Comparison of ENCODE assay signal across 8 cellular contexts in the genomic region with DNA sequence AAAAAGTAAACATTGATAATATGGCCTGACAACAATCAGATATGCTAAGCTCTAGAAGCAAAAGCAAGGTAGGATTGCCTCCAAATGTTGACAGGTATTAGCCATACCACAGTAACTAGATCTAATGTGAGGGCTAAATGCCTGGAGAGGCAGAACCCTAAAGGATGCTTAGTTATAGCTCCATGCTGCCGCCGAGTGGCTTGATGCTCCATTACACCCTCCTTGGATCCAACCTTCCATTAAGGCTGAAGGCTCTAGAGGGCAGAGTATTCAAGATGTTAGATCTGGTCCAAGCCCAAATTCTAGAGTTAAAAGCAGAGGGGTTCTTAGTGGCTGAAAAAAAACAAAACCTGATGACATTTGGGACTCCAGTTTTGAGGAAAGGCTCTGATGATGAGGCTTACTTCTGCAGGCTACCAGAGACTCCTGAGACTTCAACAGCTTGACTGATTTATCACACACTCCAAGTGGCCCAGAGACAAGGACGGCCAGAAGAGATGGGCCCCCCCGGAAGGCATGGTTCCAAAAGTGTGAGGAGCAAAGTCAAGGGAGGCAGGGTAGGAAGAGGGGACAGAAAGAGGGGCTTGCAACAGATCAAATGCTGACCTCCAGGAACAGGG. TPM values are rescaled to one million over a fixed set of nuclear protein-coding genes. Genes with fewer than 3 reads are reported as not detected.
A peak's percentile ranks its signal among the peaks of the same experiment; 100 is the strongest.
DNase-seq lines count a peak whose midpoint lies in the region; ATAC-seq, FAIRE-seq and TF ChIP-seq lines count a peak whose summit lies in the region.

No MANE protein-coding gene starts in this region.

- H3K56ac ChIP-seq in H9 (ENCODE audit: insufficient read length, low read depth, low read length): no peak overlapping the region

- no peaks in the 10 kb centered on the region for H3K9me3 ChIP-seq in H9 (ENCODE audit: control insufficient read depth, low read depth, low read length)

- no peak overlapping the region for H3K18ac ChIP-seq in H9 (ENCODE audit: insufficient read length, low read depth, low read length)

- H3K4me2 ChIP-seq in H9 (ENCODE audit: insufficient read depth, insufficient read length, low read length): no peak overlapping the region

- H2BK120ac ChIP-seq in H9 (ENCODE audit: low read depth, low read length, poor library complexity, severe bottlenecking): no peak overlapping the region

- no peak overlapping the region for H3K14ac ChIP-seq in H9 (ENCODE audit: insufficient read depth, low read length)

- H4K5ac ChIP-seq in H9 (ENCODE audit: insufficient read length, low read depth, low read length): no peak overlapping the region

- no peak overlapping the region for H2BK12ac ChIP-seq in H9 (ENCODE audit: insufficient read length, low read depth, low read length)

- H3K4me1 ChIP-seq in H9 (ENCODE audit: insufficient read depth, low read length): no peaks in the 10 kb centered on the region

- no peaks in the 10 kb centered on the region for H3K27me3 ChIP-seq in H9 (ENCODE audit: insufficient read depth, low read length)

- no peak overlapping the region for H2BK20ac ChIP-seq in H9 (ENCODE audit: low read depth, low read length, poor library complexity, severe bottlenecking)

- no peaks in the 10 kb centered on the region for H3K23me2 ChIP-seq in H9 (ENCODE audit: insufficient read length, low read depth, low read length, poor library complexity, severe bottlenecking)

- no peak overlapping the region for H3T11ph ChIP-seq in H9 (ENCODE audit: low read length)

- peak; percentile 86 for TF ChIP-seq CTCF in H9 (conservative IDR thresholded peaks at IDR 0.05)

- H3K23ac ChIP-seq in H9 (ENCODE audit: insufficient read length, low read depth, low read length): no peak overlapping the region

- H2BK15ac ChIP-seq in H9 (ENCODE audit: low read depth, low read length): no peak overlapping the region

- no peaks in the 10 kb centered on the region for H4K20me1 ChIP-seq in H9 (ENCODE audit: control insufficient read depth, insufficient read depth, insufficient read length)

- H2AFZ ChIP-seq in H9 (ENCODE audit: low read length): no peak overlapping the region

- peak; percentile 47 for FAIRE-seq in G401.6 (lab: Jason Lieb, UNC)

- no peak overlapping the region for H3K27ac ChIP-seq in H9 (ENCODE audit: insufficient read length, low read depth, low read length)

- DNase-seq in H9 (peak; percentile 79), NCI-H1105 (lab: John Stamatoyannopoulos, UW) (peak; percentile 25), anterior cingulate cortex (lab: John Stamatoyannopoulos, UW) (peak in 49 of 58 donors; percentile 17 to 84 (median 62)), iPS DF 19.7 (ENCODE audit: low read depth, low spot score) (peak; percentile 59)
- peak; percentile 42 for DNase-seq in T-helper 2 cell treated with Interferon-gamma antibody and Interleukin-4, amounts not matched to agents 5 μg/mL and 100 μg/mL, for 36 hours (ENCODE audit: low spot score)
- DNase-seq in stimulated activated CD4-positive, alpha-beta T cell treated with anti-CD3 and anti-CD28 coated beads, Interleukin-12 subunit alpha, Interleukin-12 subunit beta, amount 100 ng/mL, for 48 hours (ENCODE audit: low read depth in 2 of 3, low spot score in 1 of 3): peak; percentile 48 to 68 (median 55)

- no peaks in the 10 kb centered on the region for H3K9me3 Mint-ChIP-seq in H9
- H3K9me3 Mint-ChIP-seq in T-helper 2 cell treated with Interferon-gamma antibody and Interleukin-4, amounts not matched to agents 5 μg/mL and 100 μg/mL, for 36 hours: no peaks in the 10 kb centered on the region

- H4K8ac ChIP-seq in H9 (replicated peaks; ENCODE audit: insufficient read length, low read depth, low read length): no peak overlapping the region

- H3K27me3 Mint-ChIP-seq in H9 (ENCODE audit: low read depth): no peaks in the 10 kb centered on the region
- H3K27me3 Mint-ChIP-seq in T-helper 2 cell treated with Interferon-gamma antibody and Interleukin-4, amounts not matched to agents 5 μg/mL and 100 μg/mL, for 36 hours (ENCODE audit: low read depth): no peaks in the 10 kb centered on the region

- no peaks in the 10 kb centered on the region for H3K36me3 Mint-ChIP-seq in H9 (ENCODE audit: insufficient read depth in 1 of 3, low read depth in 3 of 3)
- H3K36me3 Mint-ChIP-seq in T-helper 2 cell treated with Interferon-gamma antibody and Interleukin-4, amounts not matched to agents 5 μg/mL and 100 μg/mL, for 36 hours (ENCODE audit: low read depth): peaks cover 66% of the 10 kb centered on the region

- WGBS in H9 (ENCODE audit: extremely low coverage, insufficient read length, low lambda C conversion rate): no CpG with 5 or more reads among the region's 4 CpGs

- no peaks in the 10 kb centered on the region for H3K79me2 ChIP-seq in H9 (ENCODE audit: insufficient read depth, low read length)

- ATAC-seq in HG02588 (IDR thresholded peaks at IDR 0.05; ENCODE audit: unreplicated experiment): no peak

- H3K79me1 ChIP-seq in H9 (ENCODE audit: insufficient read depth, low read depth, low read length, poor library complexity, severe bottlenecking): no peaks in the 10 kb centered on the region

- H3K4me1 Mint-ChIP-seq in H9: no peaks in the 10 kb centered on the region
- H3K4me1 Mint-ChIP-seq in T-helper 2 cell treated with Interferon-gamma antibody and Interleukin-4, amounts not matched to agents 5 μg/mL and 100 μg/mL, for 36 hours (ENCODE audit: low read depth): peaks cover 32% of the 10 kb centered on the region

- no peak overlapping the region for H2BK5ac ChIP-seq in H9 (ENCODE audit: insufficient read length, low read length)

- no peak overlapping the region for H3K27ac Mint-ChIP-seq in H9
- peak overlapping the region; percentile 55 for H3K27ac Mint-ChIP-seq in T-helper 2 cell treated with Interferon-gamma antibody and Interleukin-4, amounts not matched to agents 5 μg/mL and 100 μg/mL, for 36 hours

- H3K4me3 Mint-ChIP-seq in H9: no peak overlapping the region
- peak overlapping the region; percentile 19 for H3K4me3 Mint-ChIP-seq in T-helper 2 cell treated with Interferon-gamma antibody and Interleukin-4, amounts not matched to agents 5 μg/mL and 100 μg/mL, for 36 hours

- H3K4ac ChIP-seq in H9 (ENCODE audit: low read depth, low read length): no peak overlapping the region

- H4K91ac ChIP-seq in H9 (ENCODE audit: insufficient read length, low read depth, low read length): no peak overlapping the region

- no peak overlapping the region for H3K9ac ChIP-seq in H9 (ENCODE audit: extremely low read depth, insufficient read length, low read length)

- H2AK5ac ChIP-seq in H9 (ENCODE audit: insufficient read length, low read length): no peak overlapping the region

RNA-seq across cellular contexts. Expression of gene CPB2, which starts 21.8 kb away (rescaled TPM):
- total RNA-seq in H9 (2021): not detected in 2 replicates

RNA-seq across cellular contexts. Expression of gene LCP1, which starts 55.3 kb away (rescaled TPM):
- total RNA-seq in H9 (2021): 0.81 and 1.1 TPM in 2 replicates

Comparison
In these comparisons a context has a peak if more than half of its experiments do, and no peak if none do; other contexts are left out.
1. DNase-seq: peak in every context shown above with its lines; median percentile 79 in H9; 62 in anterior cingulate cortex; 59 in iPS DF 19.7; 55 in stimulated activated CD4-positive, alpha-beta T cell treated with anti-CD3 and anti-CD28 coated beads, Interleukin-12 subunit alpha, Interleukin-12 subunit beta, amount 100 ng/mL, for 48 hours; 42 in T-helper 2 cell treated with Interferon-gamma antibody and Interleukin-4, amounts not matched to agents 5 μg/mL and 100 μg/mL, for 36 hours; 25 in NCI-H1105.